10 cellular contexts compared by ENCODE assay signal in the genomic region with DNA sequence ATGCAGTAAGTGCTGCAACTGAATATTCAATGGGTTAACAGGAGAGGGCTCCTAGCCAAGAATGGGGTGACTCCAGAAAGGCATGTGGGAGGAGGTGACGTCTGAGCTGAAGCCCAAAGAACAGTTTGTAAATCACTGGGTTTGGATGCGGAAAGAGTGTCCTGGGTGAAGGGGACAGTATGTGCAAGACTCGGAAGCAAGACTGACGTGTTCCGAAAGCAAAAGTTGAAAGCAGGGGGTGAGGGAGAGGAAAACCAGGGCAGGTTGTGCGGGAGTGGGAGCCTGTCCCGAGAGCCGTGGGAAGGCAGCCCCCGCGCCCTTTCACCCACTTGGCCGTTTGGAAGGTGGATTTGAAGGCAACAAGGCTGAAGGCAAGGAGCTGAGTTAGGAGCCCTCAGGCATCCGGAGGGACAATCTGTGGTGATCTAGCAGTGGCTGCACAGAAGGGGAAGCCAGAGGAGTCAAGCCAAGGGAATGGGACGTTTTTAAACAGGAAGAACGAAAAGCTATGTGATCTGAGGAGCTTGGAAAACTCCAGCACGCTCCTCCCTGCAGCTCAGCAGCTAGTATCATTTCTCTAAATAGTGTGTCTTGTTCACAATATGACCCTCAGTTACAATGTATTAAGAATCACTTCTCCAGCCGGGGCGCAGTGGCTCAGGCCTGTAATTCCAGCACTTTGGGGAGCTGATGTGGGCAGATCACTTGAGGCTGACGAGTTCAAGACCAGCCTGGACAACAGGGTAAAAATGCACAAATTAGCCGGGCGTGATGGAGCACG. TPM values are rescaled to one million over a fixed set of nuclear protein-coding genes. Genes with fewer than 3 reads are reported as not detected.
A peak's percentile ranks its signal among the peaks of the same experiment; 100 is the strongest.
DNase-seq lines count a peak whose midpoint lies in the region; ATAC-seq, FAIRE-seq and TF ChIP-seq lines count a peak whose summit lies in the region.
"Had no signal": no experiment of that assay in that cellular context is flagged by ENCODE, and none has a peak within 500 bp of the region (broad histone marks: within the 10 kb centered on the region; RNA-seq: fewer than 3 reads in every experiment).

No MANE protein-coding gene starts in this region.

- TF ChIP-seq EP300 in K562 (IDR thresholded peaks at IDR 0.05; ENCODE audit: low read length) = no peak

- CTCF ChIA-PET in K562 (lab: Yijun Ruan, JAX; ENCODE audit: low intra/inter-chr PET ratio) = no interaction called here
- CTCF ChIA-PET in activated CD4-positive, alpha-beta T cell treated with anti-CD3 and anti-CD28 coated beads, Interleukin-2, amount 10 ng/mL, durations not matched to agents 7 days and 5 days (lab: Charles Lee) = interaction anchor here (1.4 kb wide), 1 partner anchor 13 kb away, joined by 3 read pairs; no protein-coding TSS in a partner anchor

- H3K27me3 ChIP-seq in K562 (ENCODE audit: control insufficient read depth in 2 of 2, insufficient read depth in 2 of 2, low read length in 2 of 2) = peaks cover 53 to 59% of the 10 kb centered on the region in 2 experiments
- H3K27me3 ChIP-seq in right atrium auricular region = no peaks in the 10 kb centered on the region

- POLR2A ChIA-PET in K562 (lab: Yijun Ruan, JAX) = interaction anchor here (0.6 to 2.6 kb wide), 7 partner anchors 9 to 226 kb away, joined by 3 to 15 read pairs (median 4); no protein-coding TSS in a partner anchor
- POLR2A ChIA-PET in activated CD4-positive, alpha-beta T cell treated with anti-CD3 and anti-CD28 coated beads, Interleukin-2, amount 10 ng/mL, durations not matched to agents 7 days and 5 days (lab: Charles Lee) = no interaction called here

- no peaks in the 10 kb centered on the region for H3K36me3 Mint-ChIP-seq in activated CD4-positive, alpha-beta T cell treated with anti-CD3 and anti-CD28 coated beads, Interleukin-2, amount 10 ng/mL, durations not matched to agents 7 days and 5 days (ENCODE audit: low read depth)

- H3K9me3 ChIP-seq in K562 (replicated peaks; ENCODE audit: control insufficient read depth, insufficient read depth, low read depth, low read length) (no peaks in the 10 kb centered on the region), right atrium auricular region (no peaks in the 10 kb centered on the region)

- H3K4me1 Mint-ChIP-seq in activated CD4-positive, alpha-beta T cell treated with anti-CD3 and anti-CD28 coated beads, Interleukin-2, amount 10 ng/mL, durations not matched to agents 7 days and 5 days = no peaks in the 10 kb centered on the region

- no peak for TF ChIP-seq CTCF in K562 (IDR thresholded peaks at IDR 0.05 in 2 of 3, conservative IDR thresholded peaks at IDR 0.05 in 1 of 3; ENCODE audit: insufficient read depth in 2 of 3, low read depth in 1 of 3, low read length in 3 of 3)
- no peak for TF ChIP-seq CTCF in right atrium auricular region (IDR thresholded peaks at IDR 0.05)

- FAIRE-seq in K562 (lab: Jason Lieb, UNC) (no peak), RCC 7860 (lab: Jason Lieb, UNC) (no peak)

- H4K20me1 ChIP-seq in K562 (replicated peaks; ENCODE audit: control insufficient read depth, insufficient read depth, low read length) = peaks cover 13% of the 10 kb centered on the region; the same call in 1 of the 2 replicates

- in situ Hi-C loops in K562 (cut with MboI) = no loop called here

- no peaks in the 10 kb centered on the region for H3K79me2 ChIP-seq in K562 (ENCODE audit: control insufficient read depth, insufficient read depth, low read length)

- no peak overlapping the region for H3K27ac Mint-ChIP-seq in activated CD4-positive, alpha-beta T cell treated with anti-CD3 and anti-CD28 coated beads, Interleukin-2, amount 10 ng/mL, durations not matched to agents 7 days and 5 days
- H3K27ac Mint-ChIP-seq: activated T-helper 2 cell treated with anti-CD3 and anti-CD28 coated beads, Interferon-gamma antibody, Interleukin-2, Interleukin-4, amounts not matched to agents 10 μg/mL and 5 μg/mL and 100 μg/mL, durations not matched to agents 14 hours and 24 hours and 36 hours had no signal

- TF ChIP-seq RAD21 in K562 (CRISPR knock-in tag; conservative IDR thresholded peaks at IDR 0.05 in 1 of 2, IDR thresholded peaks at IDR 0.05 in 1 of 2) = no peak

- H3K4me3 Mint-ChIP-seq in activated CD4-positive, alpha-beta T cell treated with anti-CD3 and anti-CD28 coated beads, Interleukin-2, amount 10 ng/mL, durations not matched to agents 7 days and 5 days = no peak overlapping the region

- no peaks in the 10 kb centered on the region for H3K9me1 ChIP-seq in K562 (ENCODE audit: control insufficient read depth, insufficient read depth, low read length)

- no TSS peak for BruUV-seq in K562 (replicated peaks; lab: Mats Ljungman, UMichigan)

- H3K36me3 ChIP-seq in K562 (ENCODE audit: control insufficient read depth, insufficient read depth, low read length) = no peaks in the 10 kb centered on the region
- H3K36me3 ChIP-seq in right atrium auricular region = no peaks in the 10 kb centered on the region

- H3K4me3 ChIP-seq in K562 (no peak overlapping the region), right atrium auricular region (peak overlapping the region; percentile 13 to 34)

- no peaks in the 10 kb centered on the region for H3K27me3 Mint-ChIP-seq in activated CD4-positive, alpha-beta T cell treated with anti-CD3 and anti-CD28 coated beads, Interleukin-2, amount 10 ng/mL, durations not matched to agents 7 days and 5 days

- 5% methylated on average over 21 of the region's 21 CpGs for WGBS in K562 (ENCODE audit: insufficient coverage, low coverage, missing lambda C conversion rate)

- ATAC-seq in K562 (peak; percentile 10), GM18861 (IDR thresholded peaks at IDR 0.05; ENCODE audit: unreplicated experiment) (no peak)

- no peaks in the 10 kb centered on the region for H3K9me3 Mint-ChIP-seq in activated CD4-positive, alpha-beta T cell treated with anti-CD3 and anti-CD28 coated beads, Interleukin-2, amount 10 ng/mL, durations not matched to agents 7 days and 5 days
- H3K9me3 Mint-ChIP-seq: activated T-helper 2 cell treated with anti-CD3 and anti-CD28 coated beads, Interferon-gamma antibody, Interleukin-2, Interleukin-4, amounts not matched to agents 10 μg/mL and 5 μg/mL and 100 μg/mL, durations not matched to agents 14 hours and 24 hours and 36 hours had no signal

- intact Hi-C loops in K562 (cut with micrococcal nuclease) (no loop called here), posterior vena cava (cut with DNase I) (loop anchor here in 1 of 2 donors (10.0 kb wide), 1 partner anchor 154 kb away; no protein-coding TSS in a partner anchor)

- no peak overlapping the region for H2AFZ ChIP-seq in K562 (ENCODE audit: low read depth, low read length)

- H3K4me1 ChIP-seq in K562 (replicated peaks in 1 of 2; ENCODE audit: control insufficient read depth in 2 of 2, insufficient read depth in 2 of 2, low read length in 2 of 2) = peaks cover 0 to 4% of the 10 kb centered on the region in 2 experiments; a peak in 3 of 5 replicates
- H3K4me1 ChIP-seq in right atrium auricular region = peaks cover 2 to 36% of the 10 kb centered on the region in 2 donors

- TF ChIP-seq POLR2A in K562 (conservative IDR thresholded peaks at IDR 0.05) = no peak

- peak; percentile 78 for DNase-seq in Daoy (ENCODE audit: low read depth)
- DNase-seq in K562 (ENCODE audit: extremely low read depth in 1 of 4, low spot score in 3 of 4) = no peak
- peak; percentile 95 for DNase-seq in right atrium auricular region (ENCODE audit: low spot score)
- peak; percentile 88 for DNase-seq in posterior vena cava (ENCODE audit: low spot score)
- DNase-seq in iPS-NIHi7 (ENCODE audit: extremely low spot score) = no peak
- DNase-seq in RCC 7860 (ENCODE audit: low spot score) = no peak
- DNase-seq in activated CD4-positive, alpha-beta T cell treated with anti-CD3 and anti-CD28 coated beads, Interleukin-2, amount 10 ng/mL, durations not matched to agents 7 days and 5 days = no peak
- DNase-seq: NCI-H510A treated with DMSO at 0.1 percent for 48 hours had no signal

- peak overlapping the region in 1 of 2 experiments; percentile 72; a peak in 2 of 4 replicates for H3K9ac ChIP-seq in K562 (ENCODE audit: insufficient read depth in 1 of 2, low read depth in 2 of 2, low read length in 2 of 2)

- H3K27ac ChIP-seq in K562 (ENCODE audit: extremely low read depth, low read depth, low read length) = no peak overlapping the region
- peak overlapping the region; percentile 91 to 97 for H3K27ac ChIP-seq in right atrium auricular region

- no peak overlapping the region; the same call in 1 of the 2 replicates for H3K4me2 ChIP-seq in K562 (ENCODE audit: insufficient read depth, low read length)

RNA-seq across cellular contexts. Expression of gene SLC25A18, which starts 7.7 kb away (rescaled TPM):
- 1.3 and 1.5 TPM in 2 replicates for total RNA-seq in Daoy (2014; rRNA removed; shearing (Covaris generic))
- not detected in 2 replicates for total RNA-seq in K562 (2011; cell fraction: chromatin; rRNA removed; ENCODE audit: low replicate concordance)
- total RNA-seq in K562 (2011; cell fraction: nucleolus; rRNA removed) = not detected in 2 replicates
- total RNA-seq in K562 (2011; cell fraction: nucleoplasm; rRNA removed) = not detected in 2 replicates
- total RNA-seq in K562 (2014; rRNA removed) (not detected in 2 replicates), K562 (2014; rRNA removed; fragmentation: Illumina TruSeq; extraction: Trizol) (not detected in 2 replicates), K562 (2015; rRNA removed; fragmentation: Illumina TruSeq; extraction: Trizol) (not detected in 2 replicates), K562 (2021) (not detected in 2 replicates), right atrium auricular region (1 to 10 TPM in 1 of 2 donors, under 1 TPM in 1; 0.59 to 3.6 TPM), posterior vena cava (1 to 10 TPM in 1 of 2 donors, under 1 TPM in 1; 0.76 to 1.2 TPM)
- polyA plus RNA-seq in K562 (2011; rRNA removed) (not detected in 2 replicates), K562 (2014; fragmentation: Illumina TruSeq; extraction: Trizol) (not detected in 2 replicates), K562 (2014; fragmentation: Nextera tagmentation; extraction: Ambion mirVana) (under 1 TPM in 1 of 2 experiments, not detected in 1; 0.04 TPM), K562 (2014; rRNA removed) (not detected in 2 replicates)
- polyA plus RNA-seq in K562 (2011; cell fraction: cytosol; rRNA removed) = 0.04 TPM in 1 of 2 replicates, not detected in the other
- polyA plus RNA-seq in K562 (2011; cell fraction: nucleus; rRNA removed) = not detected in 2 replicates
- polyA plus RNA-seq in K562 (2012) = 0.12 TPM in 2 replicates
- not detected in 2 replicates for polyA minus RNA-seq in K562 (2011; rRNA and poly(A)+ RNA removed)
- polyA minus RNA-seq in K562 (2011; cell fraction: cytosol; rRNA and poly(A)+ RNA removed) = not detected in 2 replicates
- polyA minus RNA-seq in K562 (2011; cell fraction: nucleus; rRNA and poly(A)+ RNA removed) = not detected in 2 replicates
- total RNA-seq in activated CD4-positive, alpha-beta T cell treated with anti-CD3 and anti-CD28 coated beads, Interleukin-2, amount 10 ng/mL, durations not matched to agents 7 days and 5 days = not detected
- total RNA-seq: activated T-helper 2 cell treated with anti-CD3 and anti-CD28 coated beads, Interferon-gamma antibody, Interleukin-2, Interleukin-4, amounts not matched to agents 10 μg/mL and 5 μg/mL and 100 μg/mL, durations not matched to agents 14 hours and 24 hours and 36 hours had no signal

RNA-seq across cellular contexts. Expression of gene ATP6V1E1, which starts 57.5 kb away (rescaled TPM):
- total RNA-seq in Daoy (2014; rRNA removed; shearing (Covaris generic)) = 123 and 124 TPM in 2 replicates
- total RNA-seq in K562 (2011; cell fraction: chromatin; rRNA removed; ENCODE audit: low replicate concordance) = 63.6 and 104 TPM in 2 replicates
- total RNA-seq in K562 (2011; cell fraction: nucleolus; rRNA removed) = 48.9 and 50.5 TPM in 2 replicates
- total RNA-seq in K562 (2011; cell fraction: nucleoplasm; rRNA removed) = 69.7 and 91.1 TPM in 2 replicates
- total RNA-seq in K562 (2014; rRNA removed) (127 and 151 TPM in 2 replicates), K562 (2014; rRNA removed; fragmentation: Illumina TruSeq; extraction: Trizol) (157 and 175 TPM in 2 replicates), K562 (2015; rRNA removed; fragmentation: Illumina TruSeq; extraction: Trizol) (175 and 184 TPM in 2 replicates), K562 (2021) (122 and 129 TPM in 2 replicates), right atrium auricular region (100 to 1,000 TPM; 202 to 213 TPM), posterior vena cava (100 to 1,000 TPM; 116 to 126 TPM)
- polyA plus RNA-seq in K562 (2011; rRNA removed) (187 and 192 TPM in 2 replicates), K562 (2014; fragmentation: Illumina TruSeq; extraction: Trizol) (197 and 230 TPM in 2 replicates), K562 (2014; fragmentation: Nextera tagmentation; extraction: Ambion mirVana) (100 to 1,000 TPM; 179 to 249 TPM), K562 (2014; rRNA removed) (173 and 185 TPM in 2 replicates)
- polyA plus RNA-seq in K562 (2011; cell fraction: cytosol; rRNA removed) = 87.5 and 145 TPM in 2 replicates
- polyA plus RNA-seq in K562 (2011; cell fraction: nucleus; rRNA removed) = 40.7 and 68.0 TPM in 2 replicates
- 166 and 250 TPM in 2 replicates for polyA plus RNA-seq in K562 (2012)
- polyA minus RNA-seq in K562 (2011; rRNA and poly(A)+ RNA removed) = 147 and 159 TPM in 2 replicates
- 37.2 and 57.5 TPM in 2 replicates for polyA minus RNA-seq in K562 (2011; cell fraction: cytosol; rRNA and poly(A)+ RNA removed)
- 17.5 and 40.5 TPM in 2 replicates for polyA minus RNA-seq in K562 (2011; cell fraction: nucleus; rRNA and poly(A)+ RNA removed)
- 10 to 100 TPM; 89.9 to 98.4 TPM for total RNA-seq in activated CD4-positive, alpha-beta T cell treated with anti-CD3 and anti-CD28 coated beads, Interleukin-2, amount 10 ng/mL, durations not matched to agents 7 days and 5 days

Comparison
In these comparisons a context has a peak if more than half of its experiments do, and no peak if none do; other contexts are left out.
1. DNase-seq: peak in Daoy (single experiment), right atrium auricular region (single experiment) and posterior vena cava (single experiment); none in K562 (0 of 4), iPS-NIHi7 (single experiment), RCC 7860 (single experiment) and activated CD4-positive, alpha-beta T cell treated with anti-CD3 and anti-CD28 coated beads, Interleukin-2, amount 10 ng/mL, durations not matched to agents 7 days and 5 days (single experiment).